Comparison of ENCODE assay signal across 18 cellular contexts in the genomic region with DNA sequence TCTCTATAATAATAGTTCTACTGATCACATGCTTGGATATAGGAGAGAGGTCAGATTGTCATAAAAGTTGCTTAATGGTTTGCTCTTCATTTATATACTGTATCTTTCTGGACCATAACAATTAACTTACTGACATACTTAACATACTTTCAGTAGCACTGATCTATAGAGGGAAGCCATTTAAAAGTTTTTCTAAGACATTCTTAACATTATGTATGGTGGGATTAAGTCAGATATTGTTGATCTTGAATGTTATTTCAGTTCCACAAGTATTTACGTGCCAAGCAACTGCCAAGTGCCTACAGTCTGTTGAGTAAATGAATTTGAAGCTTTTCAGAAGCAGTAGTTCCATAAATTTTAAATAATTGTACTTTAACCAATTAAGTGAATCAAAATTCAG.
DNase-seq lines count a peak whose midpoint lies in the region; ATAC-seq and TF ChIP-seq lines count a peak whose summit lies in the region.
"Had no signal": no experiment of that assay in that cellular context is flagged by ENCODE, and none has a peak within 500 bp of the region (broad histone marks: within the 10 kb centered on the region; RNA-seq: fewer than 3 reads in every experiment).

No MANE protein-coding gene starts in this region.

- H3K9ac ChIP-seq in adipocyte (ENCODE audit: low read length): no peak overlapping the region

- H3K36me3 ChIP-seq in adipocyte (ENCODE audit: control insufficient read depth, insufficient read depth, low read length, severe bottlenecking) (peaks cover 87% of the 10 kb centered on the region), mucosa of descending colon (ENCODE audit: low read depth) (no peaks in the 10 kb centered on the region)
- H3K36me3 ChIP-seq: SJCRH30 had no signal

- H3K9me3 ChIP-seq in adipocyte (ENCODE audit: control insufficient read depth, low read length) (no peaks in the 10 kb centered on the region), mucosa of descending colon (no peaks in the 10 kb centered on the region)
- H3K9me3 ChIP-seq: SJCRH30 had no signal

- TF ChIP-seq CTCF in choroid plexus epithelial cell (conservative IDR thresholded peaks at IDR 0.05; ENCODE audit: low read depth, low read length) (no peak), mucosa of descending colon (IDR thresholded peaks at IDR 0.05) (no peak)

- DNase-seq in EH (ENCODE audit: low read depth) (peak; percentile 57), adipocyte (ENCODE audit: low read depth) (peak; percentile 54), choroid plexus epithelial cell (ENCODE audit: low read depth) (peak; percentile 18), mucosa of descending colon (no peak), hypothalamus (lab: John Stamatoyannopoulos, UW) (no peak)
- DNase-seq: GF-D8, HCEC 1CT, KBM-7, NCI-H1092 treated with DMSO at 0.1 percent for 48 hours, NCI-H146, NCI-H2029 treated with DMSO at 0.1 percent for 48 hours, NCI-H524 treated with DMSO at 0.1 percent for 48 hours, SJCRH30 had no signal

- ATAC-seq in mucosa of descending colon (peak; percentile 44), GM18511 (IDR thresholded peaks at IDR 0.05; ENCODE audit: unreplicated experiment) (no peak), HG03469 (IDR thresholded peaks at IDR 0.05; ENCODE audit: unreplicated experiment) (no peak), GM18873 (IDR thresholded peaks at IDR 0.05; ENCODE audit: low FRiP score, unreplicated experiment) (no peak)
- ATAC-seq: GM23338, HepG2 had no signal

- intact Hi-C loops in mucosa of descending colon (cut with DNase I, micrococcal nuclease): no loop called here

- H3K4me3 ChIP-seq in adipocyte (ENCODE audit: low read length) (no peak overlapping the region), choroid plexus epithelial cell (ENCODE audit: low read depth, low read length) (no peak overlapping the region), mucosa of descending colon (no peak overlapping the region)
- H3K4me3 ChIP-seq: GM23338, SJCRH30 had no signal

- H3K4me1 ChIP-seq in adipocyte (ENCODE audit: control insufficient read depth, insufficient read depth, low read length) (peaks cover 4% of the 10 kb centered on the region), mucosa of descending colon (ENCODE audit: low read depth) (no peaks in the 10 kb centered on the region)
- H3K4me1 ChIP-seq: SJCRH30 had no signal

- no peaks in the 10 kb centered on the region for H3K27me3 ChIP-seq in adipocyte (replicated peaks; ENCODE audit: control insufficient read depth, insufficient read depth, low read length)
- H3K27me3 ChIP-seq: SJCRH30 had no signal

Comparison
In these comparisons a context has a peak if more than half of its experiments do, and no peak if none do; other contexts are left out.
1. DNase-seq: peak in EH (single experiment), adipocyte (single experiment) and choroid plexus epithelial cell (single experiment); none in mucosa of descending colon (0 of 3) and hypothalamus (0 of 51).